ENCODE assay signal across 30 cellular contexts in the genomic region with DNA sequence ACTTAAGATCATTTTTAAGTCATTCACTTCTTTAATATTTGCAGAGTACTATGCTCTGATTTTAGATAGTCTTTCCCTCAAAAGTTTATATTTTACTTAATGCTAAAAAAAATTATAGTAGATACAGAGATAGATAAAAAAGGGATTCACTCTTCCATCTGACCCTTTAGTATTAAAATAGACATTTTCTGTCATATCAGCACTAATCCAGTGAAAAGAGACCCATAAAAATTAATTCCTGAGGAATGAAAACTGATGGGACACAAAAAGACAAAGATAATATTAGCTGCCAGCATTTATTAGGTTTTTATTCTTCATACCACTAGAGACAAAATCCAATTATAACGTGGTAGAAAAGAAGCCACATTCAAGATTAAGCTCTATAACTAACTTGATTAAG.
"Had no signal": no experiment of that assay in that cellular context is flagged by ENCODE, and none has a peak within 500 bp of the region (broad histone marks: within the 10 kb centered on the region; RNA-seq: fewer than 3 reads in every experiment).

No MANE protein-coding gene starts in this region.

- FAIRE-seq: endometrium, endothelial cell of umbilical vein had no signal

- DNase-seq: activated CD4-positive, alpha-beta memory T cell treated with anti-CD3 and anti-CD28 coated beads for 36 hours; activated CD4-positive, alpha-beta T cell treated with anti-CD3 and anti-CD28 coated beads for 36 hours; activated CD4-positive, alpha-beta T cell treated with anti-CD3 and anti-CD28 coated beads, Interleukin-2, amount 10 ng/mL, durations not matched to agents 24 days and 14 days; activated CD4-positive, CD25-positive, alpha-beta regulatory T cell; activated CD4-positive, CD25-positive, alpha-beta regulatory T cell treated with anti-CD3 and anti-CD28 coated beads, Interleukin-2, amount 50 U/mL, for 72 hours; activated CD8-positive, alpha-beta memory T cell treated with anti-CD3 and anti-CD28 coated beads, Interleukin-2, amount 10 ng/mL, durations not matched to agents 7 days and 5 days; activated CD8-positive, alpha-beta memory T cell treated with anti-CD3 and anti-CD28 coated beads, Interleukin-2, amount 50 U/mL, for 4 hours; activated CD8-positive, alpha-beta T cell treated with anti-CD3 and anti-CD28 coated beads, Interleukin-2, amount 10 ng/mL, durations not matched to agents 7 days and 5 days; activated effector memory CD4-positive, alpha-beta T cell treated with anti-CD3 and anti-CD28 coated beads, Interleukin-2, amount 50 U/mL, for 16 hours; activated naive CD4-positive, alpha-beta T cell treated with anti-CD3 and anti-CD28 coated beads for 36 hours; activated naive CD8-positive, alpha-beta T cell treated with anti-CD3 and anti-CD28 coated beads for 36 hours; activated naive CD8-positive, alpha-beta T cell treated with anti-CD3 and anti-CD28 coated beads, Interleukin-2, amount 50 U/mL, for 24 hours; activated T-cell treated with anti-CD3 and anti-CD28 coated beads, Interleukin-2, amount 50 U/mL, for 1 hour; activated T-cell treated with anti-CD3 and anti-CD28 coated beads, Interleukin-2, amount 50 U/mL, for 48 hours; adrenal gland; amygdala; aorta; body of pancreas; caudate nucleus; colonic mucosa; effector CD8-positive, alpha-beta T cell; esophagus squamous epithelium; foreskin melanocyte; heart right ventricle; T-helper 17 cell; T1000 had no signal

- ATAC-seq: activated CD4-positive, alpha-beta T cell treated with anti-CD3 and anti-CD28 coated beads for 36 hours; activated CD8-positive, alpha-beta memory T cell treated with anti-CD3 and anti-CD28 coated beads, Interleukin-2, amount 10 ng/mL, durations not matched to agents 7 days and 5 days; activated CD8-positive, alpha-beta T cell treated with anti-CD3 and anti-CD28 coated beads, Interleukin-2, amount 10 ng/mL, durations not matched to agents 7 days and 5 days; activated naive CD8-positive, alpha-beta T cell treated with anti-CD3 and anti-CD28 coated beads, Interleukin-2, amount 50 U/mL, for 24 hours; body of pancreas; gastroesophageal sphincter; heart right ventricle; T-helper 17 cell had no signal

- H3K27ac ChIP-seq: adrenal gland, body of pancreas, colonic mucosa, epithelial cell of prostate, esophagus squamous epithelium, gastroesophageal sphincter, heart right ventricle had no signal

- H3K9me3 ChIP-seq: adrenal gland, body of pancreas, colonic mucosa, esophagus squamous epithelium, gastroesophageal sphincter, heart right ventricle had no signal

- H3K27me3 ChIP-seq: adrenal gland, body of pancreas, colonic mucosa, esophagus squamous epithelium, gastroesophageal sphincter, heart right ventricle had no signal

- H3K4me3 ChIP-seq: adrenal gland, body of pancreas, colonic mucosa, esophagus squamous epithelium, gastroesophageal sphincter, heart right ventricle had no signal

- H3K4me1 ChIP-seq: adrenal gland, body of pancreas, colonic mucosa, esophagus squamous epithelium, gastroesophageal sphincter, heart right ventricle had no signal
